ENCODE assay signal across 1 cellular context in the genomic region with DNA sequence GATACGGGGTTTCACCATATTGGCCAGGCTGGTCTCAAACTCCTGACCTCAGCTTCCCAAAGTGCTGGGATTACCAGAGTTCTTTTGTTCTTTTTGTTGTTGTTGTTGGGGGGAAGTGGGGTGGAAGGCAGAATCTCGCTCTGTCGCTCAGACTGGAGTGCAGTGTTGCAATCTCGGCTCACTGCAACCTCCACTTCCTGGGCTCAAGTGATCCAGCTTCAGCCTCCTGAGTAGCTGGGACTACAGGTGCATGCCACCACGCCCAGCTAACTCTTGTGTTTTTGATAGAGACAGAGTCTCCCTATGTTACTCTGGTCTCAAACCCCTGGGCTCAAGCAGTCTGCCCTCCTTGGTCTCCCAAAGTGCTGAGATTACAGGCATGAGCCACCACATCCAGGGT.
A peak's percentile ranks its signal among the peaks of the same experiment; 100 is the strongest.
TF ChIP-seq lines count a peak whose summit lies in the region.
"Not testable (repeated sequence)": the region's sequence is repeated elsewhere in the genome, so short reads cannot be mapped to it uniquely, and the experiment has no call there.

No MANE protein-coding gene starts in this region.

TF ChIP-seq in HepG2, 621 proteins besides CTCF, POLR2A, EP300 and RAD21:
- TF ChIP-seq, protein P1, sequence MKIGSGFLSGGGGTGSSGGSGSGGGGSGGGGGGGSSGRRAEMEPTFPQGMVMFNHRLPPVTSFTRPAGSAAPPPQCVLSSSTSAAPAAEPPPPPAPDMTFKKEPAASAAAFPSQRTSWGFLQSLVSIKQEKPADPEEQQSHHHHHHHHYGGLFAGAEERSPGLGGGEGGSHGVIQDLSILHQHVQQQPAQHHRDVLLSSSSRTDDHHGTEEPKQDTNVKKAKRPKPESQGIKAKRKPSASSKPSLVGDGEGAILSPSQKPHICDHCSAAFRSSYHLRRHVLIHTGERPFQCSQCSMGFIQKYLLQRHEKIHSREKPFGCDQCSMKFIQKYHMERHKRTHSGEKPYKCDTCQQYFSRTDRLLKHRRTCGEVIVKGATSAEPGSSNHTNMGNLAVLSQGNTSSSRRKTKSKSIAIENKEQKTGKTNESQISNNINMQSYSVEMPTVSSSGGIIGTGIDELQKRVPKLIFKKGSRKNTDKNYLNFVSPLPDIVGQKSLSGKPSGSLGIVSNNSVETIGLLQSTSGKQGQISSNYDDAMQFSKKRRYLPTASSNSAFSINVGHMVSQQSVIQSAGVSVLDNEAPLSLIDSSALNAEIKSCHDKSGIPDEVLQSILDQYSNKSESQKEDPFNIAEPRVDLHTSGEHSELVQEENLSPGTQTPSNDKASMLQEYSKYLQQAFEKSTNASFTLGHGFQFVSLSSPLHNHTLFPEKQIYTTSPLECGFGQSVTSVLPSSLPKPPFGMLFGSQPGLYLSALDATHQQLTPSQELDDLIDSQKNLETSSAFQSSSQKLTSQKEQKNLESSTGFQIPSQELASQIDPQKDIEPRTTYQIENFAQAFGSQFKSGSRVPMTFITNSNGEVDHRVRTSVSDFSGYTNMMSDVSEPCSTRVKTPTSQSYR (CRISPR knock-in tag; IDR thresholded peaks at IDR 0.05; ENCODE audit: borderline replicate concordance), result 0 out of 2 replicates have a peak, but pooled peaks have one; percentile 6
- TF ChIP-seq ZNF460 (CRISPR knock-in tag; IDR thresholded peaks at IDR 0.05; ENCODE audit: borderline replicate concordance) (peak; percentile 52; the same call in 1 of the 2 replicates), PAF1 (CRISPR knock-in tag; IDR thresholded peaks at IDR 0.05) (peak; percentile 48; the same call in 1 of the 2 replicates), CEBPG (CRISPR knock-in tag; IDR thresholded peaks at IDR 0.05) (peak; percentile 56; the same call in 1 of the 2 replicates), CEBPB (IDR thresholded peaks at IDR 0.05; ENCODE audit: borderline replicate concordance, low read depth, low read length) (peak; percentile 75), ATF7 (CRISPR knock-in tag; IDR thresholded peaks at IDR 0.05) (peak; percentile 20; the same call in 1 of the 2 replicates)
- TF ChIP-seq, protein P2, sequence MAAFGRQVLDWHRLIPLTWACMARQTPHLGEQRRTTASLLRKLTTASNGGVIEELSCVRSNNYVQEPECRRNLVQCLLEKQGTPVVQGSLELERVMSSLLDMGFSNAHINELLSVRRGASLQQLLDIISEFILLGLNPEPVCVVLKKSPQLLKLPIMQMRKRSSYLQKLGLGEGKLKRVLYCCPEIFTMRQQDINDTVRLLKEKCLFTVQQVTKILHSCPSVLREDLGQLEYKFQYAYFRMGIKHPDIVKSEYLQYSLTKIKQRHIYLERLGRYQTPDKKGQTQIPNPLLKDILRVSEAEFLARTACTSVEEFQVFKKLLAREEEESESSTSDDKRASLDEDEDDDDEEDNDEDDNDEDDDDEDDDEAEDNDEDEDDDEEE (CRISPR knock-in tag; IDR thresholded peaks at IDR 0.05), result 0 out of 2 replicates have a peak, but pooled peaks have one; percentile 21
- not testable (repeated sequence) for TF ChIP-seq ATF7 (IDR thresholded peaks at IDR 0.05)
- TF ChIP-seq, protein P3, sequence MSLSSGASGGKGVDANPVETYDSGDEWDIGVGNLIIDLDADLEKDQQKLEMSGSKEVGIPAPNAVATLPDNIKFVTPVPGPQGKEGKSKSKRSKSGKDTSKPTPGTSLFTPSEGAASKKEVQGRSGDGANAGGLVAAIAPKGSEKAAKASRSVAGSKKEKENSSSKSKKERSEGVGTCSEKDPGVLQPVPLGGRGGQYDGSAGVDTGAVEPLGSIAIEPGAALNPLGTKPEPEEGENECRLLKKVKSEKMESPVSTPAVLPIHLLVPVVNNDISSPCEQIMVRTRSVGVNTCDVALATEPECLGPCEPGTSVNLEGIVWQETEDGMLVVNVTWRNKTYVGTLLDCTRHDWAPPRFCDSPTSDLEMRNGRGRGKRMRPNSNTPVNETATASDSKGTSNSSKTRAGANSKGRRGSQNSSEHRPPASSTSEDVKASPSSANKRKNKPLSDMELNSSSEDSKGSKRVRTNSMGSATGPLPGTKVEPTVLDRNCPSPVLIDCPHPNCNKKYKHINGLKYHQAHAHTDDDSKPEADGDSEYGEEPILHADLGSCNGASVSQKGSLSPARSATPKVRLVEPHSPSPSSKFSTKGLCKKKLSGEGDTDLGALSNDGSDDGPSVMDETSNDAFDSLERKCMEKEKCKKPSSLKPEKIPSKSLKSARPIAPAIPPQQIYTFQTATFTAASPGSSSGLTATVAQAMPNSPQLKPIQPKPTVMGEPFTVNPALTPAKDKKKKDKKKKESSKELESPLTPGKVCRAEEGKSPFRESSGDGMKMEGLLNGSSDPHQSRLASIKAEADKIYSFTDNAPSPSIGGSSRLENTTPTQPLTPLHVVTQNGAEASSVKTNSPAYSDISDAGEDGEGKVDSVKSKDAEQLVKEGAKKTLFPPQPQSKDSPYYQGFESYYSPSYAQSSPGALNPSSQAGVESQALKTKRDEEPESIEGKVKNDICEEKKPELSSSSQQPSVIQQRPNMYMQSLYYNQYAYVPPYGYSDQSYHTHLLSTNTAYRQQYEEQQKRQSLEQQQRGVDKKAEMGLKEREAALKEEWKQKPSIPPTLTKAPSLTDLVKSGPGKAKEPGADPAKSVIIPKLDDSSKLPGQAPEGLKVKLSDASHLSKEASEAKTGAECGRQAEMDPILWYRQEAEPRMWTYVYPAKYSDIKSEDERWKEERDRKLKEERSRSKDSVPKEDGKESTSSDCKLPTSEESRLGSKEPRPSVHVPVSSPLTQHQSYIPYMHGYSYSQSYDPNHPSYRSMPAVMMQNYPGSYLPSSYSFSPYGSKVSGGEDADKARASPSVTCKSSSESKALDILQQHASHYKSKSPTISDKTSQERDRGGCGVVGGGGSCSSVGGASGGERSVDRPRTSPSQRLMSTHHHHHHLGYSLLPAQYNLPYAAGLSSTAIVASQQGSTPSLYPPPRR (CRISPR knock-in tag; IDR thresholded peaks at IDR 0.05; ENCODE audit: borderline replicate concordance), result 0 out of 2 replicates have a peak, but pooled peaks have one; percentile 19
